Comparison of ENCODE assay signal across 1 cellular context in genomic region chr17:39651908-39652634, GRCh38.
TF ChIP-seq lines count a peak whose summit lies in the region.

No MANE protein-coding gene starts in this region.

TF ChIP-seq in WTC11, 78 proteins besides CTCF, POLR2A, EP300 and RAD21 (continued from another document):
- TF ChIP-seq TP53 (CRISPR knock-in tag; IDR thresholded peaks at IDR 0.05), result no peak
